ENCODE assay signal across 10 cellular contexts in the genomic region with DNA sequence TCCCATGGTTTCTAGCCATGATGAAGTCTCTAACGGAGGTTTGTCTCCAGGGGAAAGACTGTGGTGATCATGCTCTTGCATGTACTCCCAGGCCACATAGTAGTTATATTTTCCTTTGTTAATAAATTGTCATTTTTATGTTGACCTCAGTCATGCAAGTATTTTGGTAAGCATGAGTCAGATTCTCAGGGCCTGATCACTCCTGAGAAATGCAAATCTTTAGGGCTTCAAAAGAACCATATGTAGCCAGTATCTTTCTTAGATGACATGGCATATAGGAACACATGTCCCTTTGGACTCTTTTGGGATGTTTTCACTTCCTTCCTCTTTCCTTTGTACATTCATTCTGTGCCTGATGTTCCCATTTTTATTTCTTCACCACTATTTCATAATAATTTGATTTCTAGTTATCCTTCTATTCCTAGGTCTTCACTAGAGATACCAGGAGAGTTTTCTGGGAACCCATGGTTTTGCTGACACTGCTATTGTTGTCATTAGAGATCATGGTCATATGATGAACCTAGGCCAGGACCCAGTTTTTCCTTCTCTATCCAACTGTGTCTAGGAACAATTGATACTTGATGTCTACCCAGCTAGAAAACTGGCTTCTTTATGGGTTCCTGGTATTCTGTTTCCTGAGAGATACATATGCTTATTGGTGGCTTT.
DNase-seq lines count a peak whose midpoint lies in the region; ATAC-seq and TF ChIP-seq lines count a peak whose summit lies in the region.
"Had no signal": no experiment of that assay in that cellular context is flagged by ENCODE, and none has a peak within 500 bp of the region (broad histone marks: within the 10 kb centered on the region; RNA-seq: fewer than 3 reads in every experiment).

No MANE protein-coding gene starts in this region.

- H3K36me3 ChIP-seq in lower lobe of right lung: no peaks in the 10 kb centered on the region

- no peaks in the 10 kb centered on the region for H3K4me1 ChIP-seq in lower lobe of right lung

- H3K27ac ChIP-seq in lower lobe of right lung: no peak overlapping the region
- H3K27ac ChIP-seq: KMS-11 had no signal

- DNase-seq in GM04503 (ENCODE audit: low read depth) (peak; percentile 73), epithelial cell of esophagus (ENCODE audit: low read depth) (peak; percentile 56), Right ventricle myocardium superior (no peak), cortex of kidney (lab: John Stamatoyannopoulos, UW) (no peak), lower lobe of right lung (no peak), islet precursor cell (no peak)
- DNase-seq: Calu3 had no signal

- H3K4me3 ChIP-seq in epithelial cell of esophagus (ENCODE audit: low read length) (no peak overlapping the region), lower lobe of right lung (no peak overlapping the region)

- TF ChIP-seq CTCF in epithelial cell of esophagus (IDR thresholded peaks at IDR 0.05; ENCODE audit: insufficient read depth, low read depth, low read length, missing control alignments) (no peak), lower lobe of right lung (IDR thresholded peaks at IDR 0.05) (no peak)

- ATAC-seq in GM21381 (IDR thresholded peaks at IDR 0.05; ENCODE audit: unreplicated experiment) (peak; percentile 81), HG03175 (IDR thresholded peaks at IDR 0.05; ENCODE audit: unreplicated experiment) (peak; percentile 76), Right ventricle myocardium superior (ENCODE audit: poor library complexity) (no peak), lower lobe of right lung (no peak)

- intact Hi-C loops in Right ventricle myocardium superior (cut with DNase I) (no loop called here), lower lobe of right lung (cut with DNase I) (no loop called here)

- H3K27me3 ChIP-seq in lower lobe of right lung (ENCODE audit: low read depth): no peaks in the 10 kb centered on the region

- H3K9me3 ChIP-seq in lower lobe of right lung: no peaks in the 10 kb centered on the region

Comparison
In these comparisons a context has a peak if more than half of its experiments do, and no peak if none do; other contexts are left out.
1. DNase-seq: peak in GM04503 (single experiment) and epithelial cell of esophagus (single experiment); none in Right ventricle myocardium superior (single experiment), cortex of kidney (single experiment), lower lobe of right lung (single experiment) and islet precursor cell (single experiment).
2. ATAC-seq: peak in GM21381 (single experiment) and HG03175 (single experiment); none in Right ventricle myocardium superior (single experiment) and lower lobe of right lung (0 of 2).